ENCODE assay signal across 8 cellular contexts in genomic region chr2:222318026-222318711, GRCh38. TPM values are rescaled to one million over a fixed set of nuclear protein-coding genes. Genes with fewer than 3 reads are reported as not detected.
DNase-seq lines count a peak whose midpoint lies in the region; ATAC-seq, FAIRE-seq and TF ChIP-seq lines count a peak whose summit lies in the region.

No MANE protein-coding gene starts in this region.

- ATAC-seq in GM18868 (IDR thresholded peaks at IDR 0.05; ENCODE audit: unreplicated experiment): peak; percentile 51
- ATAC-seq in HG03025 (IDR thresholded peaks at IDR 0.05; ENCODE audit: low FRiP score, unreplicated experiment): peak; percentile 59

- peak; percentile 43 to 67 (median 50) for TF ChIP-seq CTCF in transverse colon (IDR thresholded peaks at IDR 0.05)

- in situ Hi-C loops in transverse colon (cut with MboI; ENCODE audit: low pct_ligation_motif_present in 1 of 4, low pct_unique_long_range_greater_than_20kb in 1 of 4, low sequenced_read_pairs in 3 of 4): loop anchor here in 3 of 4 donors (25.0 kb wide), 1 partner anchor 244 kb away; no protein-coding TSS in a partner anchor

- peak overlapping the region in 1 of 2 donors; percentile 55 for H3K9ac ChIP-seq in mucosa of rectum (ENCODE audit: low read depth in 1 of 2, low read length in 2 of 2)

- H3K4me3 ChIP-seq in mucosa of rectum (ENCODE audit: low read length in 2 of 2) (peak overlapping the region; percentile 74 to 75), transverse colon (peak overlapping the region; percentile 2 to 64 (median 40))

- no peaks in the 10 kb centered on the region for H3K36me3 ChIP-seq in mucosa of rectum (ENCODE audit: control insufficient read depth in 2 of 2, insufficient read depth in 2 of 2, low read length in 2 of 2)
- H3K36me3 ChIP-seq in transverse colon: no peaks in the 10 kb centered on the region

- intact Hi-C loops in transverse colon (cut with DNase I; ENCODE audit: low total_unique reads): loop anchor here (1.0 to 5.0 kb wide), 2 partner anchors 244 to 294 kb away; no protein-coding TSS in a partner anchor

- no peak for TF ChIP-seq POLR2A in transverse colon (IDR thresholded peaks at IDR 0.05)

- peaks cover 39% of the 10 kb centered on the region in 2 donors for H3K27me3 ChIP-seq in mucosa of rectum (ENCODE audit: control insufficient read depth in 2 of 2, insufficient read depth in 2 of 2, low read length in 2 of 2)
- peaks cover 84% of the 10 kb centered on the region for H3K27me3 ChIP-seq in transverse colon

- H3K27ac ChIP-seq in epithelial cell of prostate (no peak overlapping the region), mucosa of rectum (ENCODE audit: low read depth in 2 of 2, low read length in 2 of 2) (peak overlapping the region in 1 of 2 donors; percentile 34), transverse colon (peak overlapping the region; percentile 20 to 66 (median 29))

- no peaks in the 10 kb centered on the region for H3K9me3 ChIP-seq in mucosa of rectum (ENCODE audit: control insufficient read depth in 2 of 2, low read length in 2 of 2)
- H3K9me3 ChIP-seq in transverse colon: no peaks in the 10 kb centered on the region

- peaks cover 14 to 15% of the 10 kb centered on the region in 2 donors for H3K4me1 ChIP-seq in mucosa of rectum (ENCODE audit: control insufficient read depth in 2 of 2, insufficient read depth in 2 of 2, low read length in 2 of 2)
- peaks cover 0 to 23% (median 18%) of the 10 kb centered on the region in 4 donors for H3K4me1 ChIP-seq in transverse colon

- peak; percentile 65 for FAIRE-seq in TTC549 (lab: Jason Lieb, UNC)

- DNase-seq in COLO668 (lab: John Stamatoyannopoulos, UW; ENCODE audit: unreplicated experiment) (peak; percentile 94), NCI-H2029 (lab: John Stamatoyannopoulos, UW) (peak; percentile 67), epithelial cell of prostate (ENCODE audit: low read depth, low spot score) (peak; percentile 29), transverse colon (peak; percentile 75)

- no peak for TF ChIP-seq EP300 in transverse colon (IDR thresholded peaks at IDR 0.05; ENCODE audit: low read depth)

- WGBS in transverse colon (ENCODE audit: low coverage in 1 of 2), 2 donors: 0% methylated on average over 4 to 41 of the region's 41 CpGs

RNA-seq across cellular contexts. Expression of gene PAX3, which starts 19.4 kb away (rescaled TPM):
- not detected for total RNA-seq in transverse colon

Comparison
In these comparisons a context has a peak if more than half of its experiments do, and no peak if none do; other contexts are left out.
1. DNase-seq: peak in every context shown above with its lines; median percentile 94 in COLO668; 75 in transverse colon; 67 in NCI-H2029; 29 in epithelial cell of prostate.